ENCODE assay signal across 24 cellular contexts in the genomic region with DNA sequence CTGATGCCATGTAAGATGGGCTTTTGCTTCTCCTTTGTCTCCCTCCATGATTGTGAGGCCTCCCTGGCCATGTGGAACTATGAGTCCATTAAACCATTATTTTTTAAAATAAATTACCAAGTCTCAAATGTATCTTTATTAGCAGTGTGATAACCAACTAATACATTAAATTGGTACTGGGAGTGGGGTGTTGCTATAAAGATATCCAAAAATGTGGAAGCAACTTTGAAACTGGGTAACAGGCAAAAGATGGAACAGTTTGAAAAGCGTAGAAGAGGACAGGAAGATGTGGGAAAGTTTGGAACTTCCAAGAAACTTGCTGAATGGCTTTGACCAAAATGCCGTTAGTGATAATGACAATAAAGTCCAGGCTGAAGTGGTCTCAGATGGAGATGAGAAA.
"Had no signal": no experiment of that assay in that cellular context is flagged by ENCODE, and none has a peak within 500 bp of the region (broad histone marks: within the 10 kb centered on the region; RNA-seq: fewer than 3 reads in every experiment).

No MANE protein-coding gene starts in this region.

- H3K9me3 ChIP-seq: suprapubic skin, testis, thoracic aorta, thyroid gland, transverse colon, upper lobe of right lung, uterus had no signal

- DNase-seq: stimulated activated CD4-positive, alpha-beta T cell treated with anti-CD3 and anti-CD28 coated beads, Interleukin-2, amount 100 ng/mL, for 48 hours; stimulated activated CD4-positive, alpha-beta T cell treated with anti-CD3 and anti-CD28 coated beads, Interleukin-4, amount 100 ng/mL, for 1 hour; stimulated activated CD4-positive, alpha-beta T cell treated with anti-CD3 and anti-CD28 coated beads, Interleukin-4, amount 100 ng/mL, for 24 hours; stimulated activated CD4-positive, alpha-beta T cell treated with anti-CD3 and anti-CD28 coated beads, Interleukin-4, amount 100 ng/mL, for 4 hours; stimulated activated CD8-positive, alpha-beta memory T cell treated with anti-CD3 and anti-CD28 coated beads, Interleukin-4, amount 100 ng/mL, for 48 hours; stimulated activated naive B cell treated with anti-CD40 and anti-IgM and Interleukin-4, amounts not matched to agents 10 μg/mL and 1 μg/mL and 100 μg/mL, for 72 hours; stimulated activated naive CD4-positive, alpha-beta T cell; stimulated activated naive CD4-positive, alpha-beta T cell treated with Interleukin-2 at 50 U/mL for 16 hours; stimulated activated naive CD8-positive, alpha-beta T cell treated with anti-CD3 and anti-CD28 coated beads, Interleukin-15, amount 100 ng/mL, for 72 hours; stimulated activated naive CD8-positive, alpha-beta T cell treated with anti-CD3 and anti-CD28 coated beads, Interleukin-15, Interleukin-2, amounts not matched to agents 100 U/mL and 50 U/mL, for 24 hours; stomach; substantia nigra; testis; thyroid gland; tibial artery; transverse colon; trophoblast cell; upper lobe of left lung; upper lobe of right lung; uterus had no signal

- H3K36me3 ChIP-seq: stomach, suprapubic skin, thoracic aorta, thyroid gland, tibial artery, tibial nerve, transverse colon, upper lobe of left lung, upper lobe of right lung, uterus, vagina had no signal

- H3K27me3 ChIP-seq: stomach, suprapubic skin, testis, thyroid gland, tibial artery, tibial nerve, transverse colon, upper lobe of left lung, upper lobe of right lung, uterus, vagina had no signal

- H3K4me1 ChIP-seq: stomach, suprapubic skin, testis, thyroid gland, tibial artery, tibial nerve, transverse colon, upper lobe of left lung, upper lobe of right lung, uterus, vagina had no signal

- H3K4me3 ChIP-seq: stomach, suprapubic skin, testis, thoracic aorta, thyroid gland, tibial artery, tibial nerve, transverse colon, upper lobe of left lung, upper lobe of right lung, uterus, vagina had no signal

- H3K27ac ChIP-seq: stomach, suprapubic skin, testis, thoracic aorta, thyroid gland, tibial artery, tibial nerve, transverse colon, upper lobe of left lung, upper lobe of right lung, uterus, vagina had no signal
